Comparison of ENCODE assay signal across 8 cellular contexts in genomic region chr7:7182156-7183060, GRCh38. TPM values are rescaled to one million over a fixed set of nuclear protein-coding genes. Genes with fewer than 3 reads are reported as not detected.
DNase-seq lines count a peak whose midpoint lies in the region; TF ChIP-seq lines count a peak whose summit lies in the region.

TSS of gene C1GALT1 (plus strand) at chr7:7182544. CDS start at chr7:7234320, 51,776 bp downstream.

- no peaks in the 10 kb centered on the region for H3K9me3 Mint-ChIP-seq in nephron
- H3K9me3 Mint-ChIP-seq in stimulated activated naive CD8-positive, alpha-beta T cell treated with anti-CD3 and anti-CD28 coated beads, Interleukin-15, Interleukin-2, amounts not matched to agents 100 ng/mL and 50 ng/mL, for 24 hours: no peaks in the 10 kb centered on the region

- in situ Hi-C loops in G401 (cut with HindIII; ENCODE audit: low sequenced_read_pairs): no loop called here

- peaks cover 42% of the 10 kb centered on the region for H4K20me1 ChIP-seq in Loucy (ENCODE audit: insufficient read depth, low read length, poor library complexity, severe bottlenecking)

- peak within 1 kb of the TSS; percentile 89 for H2AFZ ChIP-seq in Loucy (ENCODE audit: low read length)

- H3K4me1 Mint-ChIP-seq in nephron: peaks cover 21% of the 10 kb centered on the region
- H3K4me1 Mint-ChIP-seq in stimulated activated naive CD8-positive, alpha-beta T cell treated with anti-CD3 and anti-CD28 coated beads, Interleukin-15, Interleukin-2, amounts not matched to agents 100 ng/mL and 50 ng/mL, for 24 hours (ENCODE audit: low read depth): peaks cover 7% of the 10 kb centered on the region

- H3F3A ChIP-seq in Loucy (ENCODE audit: low read depth): peaks cover 4% of the 10 kb centered on the region; the same call in 1 of the 2 replicates

- H3K36me3 Mint-ChIP-seq in nephron (ENCODE audit: low read depth): no peaks in the 10 kb centered on the region
- peaks cover 10% of the 10 kb centered on the region for H3K36me3 Mint-ChIP-seq in stimulated activated naive CD8-positive, alpha-beta T cell treated with anti-CD3 and anti-CD28 coated beads, Interleukin-15, Interleukin-2, amounts not matched to agents 100 ng/mL and 50 ng/mL, for 24 hours (ENCODE audit: low read depth)

- TF ChIP-seq CTCF in Loucy (conservative IDR thresholded peaks at IDR 0.05; ENCODE audit: low read length): peak; percentile 36
- TF ChIP-seq CTCF in fibroblast of the aortic adventitia (IDR thresholded peaks at IDR 0.05; ENCODE audit: insufficient read depth, low read length): peak; percentile 75
- peak; percentile 48 to 60 (median 58) for TF ChIP-seq CTCF in nephron (IDR thresholded peaks at IDR 0.05; ENCODE audit: unreplicated experiment in 3 of 3)

- peak; percentile 91 for TF ChIP-seq POLR2A in Raji (IDR thresholded peaks at IDR 0.05; ENCODE audit: insufficient read depth, low read depth, low read length)

- no peaks in the 10 kb centered on the region for H3K27me3 Mint-ChIP-seq in nephron (ENCODE audit: low read depth)
- H3K27me3 Mint-ChIP-seq in stimulated activated naive CD8-positive, alpha-beta T cell treated with anti-CD3 and anti-CD28 coated beads, Interleukin-15, Interleukin-2, amounts not matched to agents 100 ng/mL and 50 ng/mL, for 24 hours: no peaks in the 10 kb centered on the region

- H3K9ac ChIP-seq in Loucy (ENCODE audit: low read depth, low read length, poor library complexity, severe bottlenecking): peak within 1 kb of the TSS; percentile 87

- H3K4me1 ChIP-seq in Loucy (ENCODE audit: insufficient read depth, low read length, poor library complexity, severe bottlenecking): peaks cover 36% of the 10 kb centered on the region

- H3K36me3 ChIP-seq in H7 (replicated peaks; ENCODE audit: control insufficient read depth, insufficient read depth, low read length): no peaks in the 10 kb centered on the region
- no peaks in the 10 kb centered on the region for H3K36me3 ChIP-seq in Loucy (ENCODE audit: insufficient read depth, low read length)

- H3K4me3 ChIP-seq in H7 (ENCODE audit: insufficient read depth, low read depth, low read length) (peak within 1 kb of the TSS; percentile 99), Loucy (ENCODE audit: low read length, poor library complexity, severe bottlenecking) (peak within 1 kb of the TSS; percentile 82), fibroblast of the aortic adventitia (ENCODE audit: low read depth, low read length) (peak within 1 kb of the TSS; percentile 92)

- no peaks in the 10 kb centered on the region for H3K9me2 ChIP-seq in Loucy (replicated peaks; ENCODE audit: low read depth, low read length)

- no peaks in the 10 kb centered on the region for H3K9me3 ChIP-seq in Loucy (ENCODE audit: insufficient read depth, low read depth, low read length)

- H3K4me2 ChIP-seq in Loucy (ENCODE audit: low read depth, low read length, poor library complexity, severe bottlenecking): peak within 1 kb of the TSS; percentile 72

- H3K4me3 Mint-ChIP-seq in nephron: peak within 1 kb of the TSS; percentile 86 to 97 (median 96)
- H3K4me3 Mint-ChIP-seq in stimulated activated naive CD8-positive, alpha-beta T cell treated with anti-CD3 and anti-CD28 coated beads, Interleukin-15, Interleukin-2, amounts not matched to agents 100 ng/mL and 50 ng/mL, for 24 hours: peak within 1 kb of the TSS; percentile 90

- peak within 1 kb of the TSS; percentile 97 to 98 (median 97) for H3K27ac Mint-ChIP-seq in nephron
- peak within 1 kb of the TSS; percentile 94 for H3K27ac Mint-ChIP-seq in stimulated activated naive CD8-positive, alpha-beta T cell treated with anti-CD3 and anti-CD28 coated beads, Interleukin-15, Interleukin-2, amounts not matched to agents 100 ng/mL and 50 ng/mL, for 24 hours

- DNase-seq in G401 (ENCODE audit: low spot score) (peak; percentile 98), H7 (peak; percentile 94), fibroblast of the aortic adventitia (ENCODE audit: low read depth) (peak; percentile 97)
- peak; percentile 97 for DNase-seq in activated effector memory CD4-positive, alpha-beta T cell treated with Interleukin-2 at 50 U/mL for 16 hours

- H3K27me3 ChIP-seq in H7 (ENCODE audit: control insufficient read depth, insufficient read depth, low read length) (no peaks in the 10 kb centered on the region), Loucy (ENCODE audit: insufficient read depth, low read length, poor library complexity, severe bottlenecking) (no peaks in the 10 kb centered on the region)

- peaks cover 47% of the 10 kb centered on the region for H3K79me2 ChIP-seq in Loucy (ENCODE audit: insufficient read depth, low read length)

RNA-seq across cellular contexts. Expression of gene C1GALT1, which starts in this region (rescaled TPM):
- 37.5 and 53.7 TPM in 2 replicates for total RNA-seq in G401 (2014; rRNA removed; shearing (Covaris generic))
- total RNA-seq in H7 (2014; rRNA removed; shearing (Covaris generic)): 55.9 and 101 TPM in 2 replicates
- total RNA-seq in fibroblast of the aortic adventitia (ENCODE audit: low replicate concordance): 14.0 and 90.0 TPM in 2 replicates

Comparison
In these comparisons a context has a peak if more than half of its experiments do, and no peak if none do; other contexts are left out.
1. Peak in every context shown above with its lines: DNase-seq and H3K4me3 ChIP-seq.